ENCODE assay signal across 8 cellular contexts in the genomic region with DNA sequence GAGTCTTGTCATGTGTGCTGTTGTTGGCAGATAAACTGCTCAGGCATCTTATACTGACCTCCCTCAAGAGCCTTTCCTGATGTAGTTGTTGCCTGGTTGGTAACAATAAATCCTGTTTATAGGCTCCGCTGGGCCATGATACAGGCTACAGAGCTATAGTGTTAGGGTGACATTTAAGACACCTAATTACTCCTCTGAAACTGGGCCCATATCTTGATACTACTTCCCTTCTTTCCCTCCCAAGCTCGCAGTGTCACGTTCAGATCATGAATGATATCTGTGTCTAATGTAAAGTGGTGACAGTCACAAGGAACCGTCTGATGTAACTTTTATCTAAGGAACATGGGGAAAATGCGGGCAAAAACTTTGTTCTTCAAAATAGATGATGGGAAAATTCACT.
"Had no signal": no experiment of that assay in that cellular context is flagged by ENCODE, and none has a peak within 500 bp of the region (broad histone marks: within the 10 kb centered on the region; RNA-seq: fewer than 3 reads in every experiment).

No MANE protein-coding gene starts in this region.

- FAIRE-seq: HTR-8/SVneo had no signal

- H3K4me2 ChIP-seq: KMS-11 had no signal

- H3K9ac ChIP-seq: GM23248, KMS-11 had no signal

- H3K27ac ChIP-seq: GM23248, KMS-11 had no signal

- DNase-seq: GM23248, GOT3, H9, HCEC 1CT, IMR-90, KBM-7 had no signal

- H3K4me3 ChIP-seq: GM23248 had no signal

- H2AFZ ChIP-seq: GM23248 had no signal
